In the genomic region with DNA sequence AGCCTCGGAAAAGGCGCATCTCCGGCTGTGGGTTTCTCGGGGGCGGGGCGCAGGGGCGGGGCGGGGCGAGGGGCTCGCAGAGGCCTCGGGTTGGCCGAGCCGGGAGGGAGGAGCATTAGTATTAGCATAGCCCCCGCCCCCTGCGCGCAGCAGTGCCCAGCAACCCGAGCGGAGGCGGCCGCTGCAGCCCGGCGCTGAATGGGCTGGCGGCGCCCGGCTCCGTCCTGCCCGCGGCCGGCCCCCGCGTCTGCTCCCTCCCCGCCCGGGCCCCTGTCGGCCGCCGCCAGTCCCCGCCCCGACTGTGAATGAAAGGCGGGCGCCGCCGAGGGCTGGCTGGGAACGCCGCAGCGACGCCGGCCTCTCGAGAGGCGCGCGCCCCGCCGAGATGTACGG, we compare ENCODE assay signal across 8 cellular contexts. TPM values are rescaled to one million over a fixed set of nuclear protein-coding genes. Genes with fewer than 3 reads are reported as not detected.
DNase-seq lines count a peak whose midpoint lies in the region; ATAC-seq, FAIRE-seq and TF ChIP-seq lines count a peak whose summit lies in the region.

EFR3B (plus strand) TSS at position 149 of the 393 bp plus-strand sequence; CDS start at position 386, 237 bp downstream.

- H3K9me3 ChIP-seq in A549: no peaks in the 10 kb centered on the region
- no peaks in the 10 kb centered on the region for H3K9me3 ChIP-seq in iPS-18c (ENCODE audit: control insufficient read depth, insufficient read depth, low read length)
- H3K9me3 ChIP-seq in skeletal muscle satellite cell (replicated peaks; ENCODE audit: low read length): no peaks in the 10 kb centered on the region

- H3K4me2 ChIP-seq in A549: peak within 1 kb of the TSS; percentile 99
- H3K4me2 ChIP-seq in skeletal muscle satellite cell (ENCODE audit: low read length): peak within 1 kb of the TSS; percentile 97

- no peaks in the 10 kb centered on the region for H3K36me3 ChIP-seq in skeletal muscle satellite cell (ENCODE audit: insufficient read depth, low read length)

- DNase-seq in A549 (ENCODE audit: low read depth in 1 of 2, low spot score in 1 of 2) (peak; percentile 91 to 94), NCI-H2171 (lab: John Stamatoyannopoulos, UW) (peak; percentile 98), T47D (ENCODE audit: low read depth in 1 of 2, low spot score in 1 of 2) (peak; percentile 82 to 95)

- 1% methylated on average over 26 of the region's 54 CpGs for WGBS in A549 (ENCODE audit: missing lambda C conversion rate)

- H3K4me3 ChIP-seq in A549 (peak within 1 kb of the TSS; percentile 94), iPS-18c (ENCODE audit: insufficient read depth, low read depth, low read length) (peak within 1 kb of the TSS; percentile 86), skeletal muscle satellite cell (ENCODE audit: low read length) (peak within 1 kb of the TSS; percentile 85)

- peaks cover 18% of the 10 kb centered on the region for H3K27me3 ChIP-seq in skeletal muscle satellite cell (ENCODE audit: control insufficient read depth, insufficient read depth, low read length)

- no peak for TF ChIP-seq EP300 in A549 (IDR thresholded peaks at IDR 0.05)

- 0 out of 3 replicates have a peak, but pooled peaks have one; percentile 2 for TF ChIP-seq CTCF in A549 (IDR thresholded peaks at IDR 0.05)
- no peak for TF ChIP-seq CTCF in VCaP (conservative IDR thresholded peaks at IDR 0.05)

- peak; percentile 57 for TF ChIP-seq POLR2A in A549 (IDR thresholded peaks at IDR 0.05; ENCODE audit: low read length)

- peaks cover 28% of the 10 kb centered on the region for H3K4me1 ChIP-seq in A549
- H3K4me1 ChIP-seq in skeletal muscle satellite cell (ENCODE audit: control insufficient read depth, insufficient read depth, low read length): peaks cover 24% of the 10 kb centered on the region

- peak within 1 kb of the TSS; percentile 75 for H3K9ac ChIP-seq in skeletal muscle satellite cell (ENCODE audit: low read depth, low read length)

- no peak for TF ChIP-seq RAD21 in A549 (conservative IDR thresholded peaks at IDR 0.05 in 1 of 2, IDR thresholded peaks at IDR 0.05 in 1 of 2)

- peak within 1 kb of the TSS; percentile 90 for H3K27ac ChIP-seq in A549
- peak within 1 kb of the TSS; percentile 75 for H3K27ac ChIP-seq in VCaP

- ATAC-seq in A549 (peak; percentile 88 to 95), GM18861 (IDR thresholded peaks at IDR 0.05; ENCODE audit: unreplicated experiment) (peak; percentile 89), HG03095 (IDR thresholded peaks at IDR 0.05; ENCODE audit: unreplicated experiment) (peak; percentile 91)

- in situ Hi-C loops in T47D (cut with HindIII; ENCODE audit: low pct_unique_long_range_greater_than_20kb, low sequenced_read_pairs): no loop called here

- no peak for FAIRE-seq in A549 (lab: Jason Lieb, UNC)

- CTCF ChIA-PET in A549 (lab: Yijun Ruan, JAX): interaction anchor here (0.6 to 3.7 kb wide), 18 partner anchors 12 to 592 kb away, joined by 3 to 52 read pairs (median 4); no protein-coding TSS in a partner anchor

- POLR2A ChIA-PET in A549 (lab: Yijun Ruan, JAX): interaction anchor here (0.5 to 1.4 kb wide), 17 partner anchors 9 to 617 kb away, joined by 3 to 15 read pairs (median 5); no protein-coding TSS in a partner anchor

TF ChIP-seq in A549, 52 proteins besides CTCF, POLR2A, EP300 and RAD21 (continues in another document):
- no peak for TF ChIP-seq KDM5A (IDR thresholded peaks at IDR 0.05)
- no peak for TF ChIP-seq TFCP2L1 (CRISPR knock-in tag; IDR thresholded peaks at IDR 0.05)
- no peak for TF ChIP-seq PHF8 (IDR thresholded peaks at IDR 0.05; ENCODE audit: borderline replicate concordance, low read depth)
- TF ChIP-seq HES2 (IDR thresholded peaks at IDR 0.05): no peak
- no peak for TF ChIP-seq HEYL (CRISPR knock-in tag; IDR thresholded peaks at IDR 0.05)
- no peak for TF ChIP-seq CBX2 (IDR thresholded peaks at IDR 0.05; ENCODE audit: borderline replicate concordance, low read depth)
- TF ChIP-seq NPAS2 (CRISPR knock-in tag; IDR thresholded peaks at IDR 0.05; ENCODE audit: borderline replicate concordance): no peak
- no peak for TF ChIP-seq ZNF302 (CRISPR knock-in tag; IDR thresholded peaks at IDR 0.05)
- no peak for TF ChIP-seq ZFP36 (IDR thresholded peaks at IDR 0.05; ENCODE audit: borderline replicate concordance, partially characterized antibody)
- no peak for TF ChIP-seq RARB (CRISPR knock-in tag; IDR thresholded peaks at IDR 0.05)
- TF ChIP-seq ATOH8 (CRISPR knock-in tag; IDR thresholded peaks at IDR 0.05; ENCODE audit: low read depth): no peak
- TF ChIP-seq ESRRA (IDR thresholded peaks at IDR 0.05; ENCODE audit: borderline replicate concordance, low read length): no peak
- TF ChIP-seq POLR2AphosphoS2 (conservative IDR thresholded peaks at IDR 0.05; ENCODE audit: low read length): no peak
- TF ChIP-seq, protein P1, sequence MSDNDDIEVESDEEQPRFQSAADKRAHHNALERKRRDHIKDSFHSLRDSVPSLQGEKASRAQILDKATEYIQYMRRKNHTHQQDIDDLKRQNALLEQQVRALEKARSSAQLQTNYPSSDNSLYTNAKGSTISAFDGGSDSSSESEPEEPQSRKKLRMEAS (IDR thresholded peaks at IDR 0.05): peak; percentile 1; the same call in 1 of the 2 replicates
- no peak for TF ChIP-seq CBX8 (IDR thresholded peaks at IDR 0.05)
- TF ChIP-seq BCL3 (IDR thresholded peaks at IDR 0.05): peak; percentile 43; the same call in 1 of the 3 replicates
- no peak for TF ChIP-seq KDM1A (IDR thresholded peaks at IDR 0.05; ENCODE audit: low read depth)
- TF ChIP-seq, protein P2, sequence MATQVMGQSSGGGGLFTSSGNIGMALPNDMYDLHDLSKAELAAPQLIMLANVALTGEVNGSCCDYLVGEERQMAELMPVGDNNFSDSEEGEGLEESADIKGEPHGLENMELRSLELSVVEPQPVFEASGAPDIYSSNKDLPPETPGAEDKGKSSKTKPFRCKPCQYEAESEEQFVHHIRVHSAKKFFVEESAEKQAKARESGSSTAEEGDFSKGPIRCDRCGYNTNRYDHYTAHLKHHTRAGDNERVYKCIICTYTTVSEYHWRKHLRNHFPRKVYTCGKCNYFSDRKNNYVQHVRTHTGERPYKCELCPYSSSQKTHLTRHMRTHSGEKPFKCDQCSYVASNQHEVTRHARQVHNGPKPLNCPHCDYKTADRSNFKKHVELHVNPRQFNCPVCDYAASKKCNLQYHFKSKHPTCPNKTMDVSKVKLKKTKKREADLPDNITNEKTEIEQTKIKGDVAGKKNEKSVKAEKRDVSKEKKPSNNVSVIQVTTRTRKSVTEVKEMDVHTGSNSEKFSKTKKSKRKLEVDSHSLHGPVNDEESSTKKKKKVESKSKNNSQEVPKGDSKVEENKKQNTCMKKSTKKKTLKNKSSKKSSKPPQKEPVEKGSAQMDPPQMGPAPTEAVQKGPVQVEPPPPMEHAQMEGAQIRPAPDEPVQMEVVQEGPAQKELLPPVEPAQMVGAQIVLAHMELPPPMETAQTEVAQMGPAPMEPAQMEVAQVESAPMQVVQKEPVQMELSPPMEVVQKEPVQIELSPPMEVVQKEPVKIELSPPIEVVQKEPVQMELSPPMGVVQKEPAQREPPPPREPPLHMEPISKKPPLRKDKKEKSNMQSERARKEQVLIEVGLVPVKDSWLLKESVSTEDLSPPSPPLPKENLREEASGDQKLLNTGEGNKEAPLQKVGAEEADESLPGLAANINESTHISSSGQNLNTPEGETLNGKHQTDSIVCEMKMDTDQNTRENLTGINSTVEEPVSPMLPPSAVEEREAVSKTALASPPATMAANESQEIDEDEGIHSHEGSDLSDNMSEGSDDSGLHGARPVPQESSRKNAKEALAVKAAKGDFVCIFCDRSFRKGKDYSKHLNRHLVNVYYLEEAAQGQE (IDR thresholded peaks at IDR 0.05): no peak
- TF ChIP-seq FOXS1 (CRISPR knock-in tag; IDR thresholded peaks at IDR 0.05): no peak
- peak; percentile 38 to 42; a peak in 2 of 5 replicates for TF ChIP-seq JUN (IDR thresholded peaks at IDR 0.05)
- no peak for TF ChIP-seq FOSB (CRISPR knock-in tag; IDR thresholded peaks at IDR 0.05)
- no peak for TF ChIP-seq PBX3 (IDR thresholded peaks at IDR 0.05)

RNA-seq across cellular contexts. Expression of gene EFR3B, which starts in this region (rescaled TPM):
- polyA plus RNA-seq in A549 (2011; rRNA removed) (6.5 and 8.1 TPM in 2 replicates), A549 (2017; fragmentation: RNase III; extraction: RNeasy Plus Mini Kit Qiagen cat#74134 plus additional on column Dnase treatment) (10.4 to 13.1 TPM (median 12.5 TPM) in 3 replicates)
- polyA plus RNA-seq in A549 (2012; cell fraction: cytosol; rRNA removed): 6.0 and 7.6 TPM in 2 replicates
- 14.5 and 20.4 TPM in 2 replicates for polyA plus RNA-seq in A549 (2012; cell fraction: nucleus; rRNA removed)
- polyA minus RNA-seq in A549 (2011; rRNA and poly(A)+ RNA removed): 23.8 and 25.5 TPM in 2 replicates
- total RNA-seq in skeletal muscle satellite cell (2012; rRNA removed): 0.25 and 2.2 TPM in 2 replicates

Comparison
In these comparisons a context has a peak if more than half of its experiments do, and no peak if none do; other contexts are left out.
1. Peak in every context shown above with its lines: DNase-seq, ATAC-seq, H3K4me3 ChIP-seq and H3K27ac ChIP-seq.